Comparison of ENCODE assay signal across 15 cellular contexts in the genomic region with DNA sequence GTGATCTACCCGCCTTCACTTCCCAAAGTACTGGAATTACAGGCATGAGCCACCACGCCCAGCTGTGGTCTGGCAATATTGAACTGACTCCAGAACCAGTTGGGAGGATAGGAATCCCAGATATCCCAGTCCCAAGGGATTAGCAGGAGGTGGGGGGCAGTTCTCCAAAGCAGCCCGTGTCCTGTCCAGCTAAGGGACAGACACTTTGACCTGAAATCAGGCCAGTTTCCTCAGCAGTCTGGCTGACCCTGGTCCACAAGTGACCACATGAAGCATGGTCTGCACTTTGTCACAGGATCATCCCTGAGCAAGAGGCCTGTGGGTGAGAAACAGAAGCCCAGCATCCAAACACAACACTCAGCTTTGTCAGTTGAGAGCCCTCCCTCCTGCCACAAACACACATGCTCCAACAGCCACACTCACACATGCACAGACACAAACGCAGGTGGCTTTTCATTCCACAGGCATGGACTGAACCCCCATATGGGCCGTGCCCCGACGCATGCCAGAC. TPM values are rescaled to one million over a fixed set of nuclear protein-coding genes. Genes with fewer than 3 reads are reported as not detected.
DNase-seq lines count a peak whose midpoint lies in the region; ATAC-seq and TF ChIP-seq lines count a peak whose summit lies in the region.
"Had no signal": no experiment of that assay in that cellular context is flagged by ENCODE, and none has a peak within 500 bp of the region (broad histone marks: within the 10 kb centered on the region; RNA-seq: fewer than 3 reads in every experiment).

No MANE protein-coding gene starts in this region.

- intact Hi-C loops in natural killer cell (cut with micrococcal nuclease), result no loop called here
- intact Hi-C loops in psoas muscle (cut with DNase I), result loop anchor here in 1 of 2 donors (5.0 kb wide), 1 partner anchor 34 kb away; the partner anchor contains the start of gene CLK2

- no peaks in the 10 kb centered on the region for H3K9me3 ChIP-seq in psoas muscle

- H3K27me3 ChIP-seq in psoas muscle (ENCODE audit: insufficient read depth in 3 of 3, low read length in 2 of 3), result no peaks in the 10 kb centered on the region

- WGBS in psoas muscle, 3 donors, result 65 to 69% (median 67%) methylated on average over 7 of the region's 7 CpGs

- H3K4me3 ChIP-seq in psoas muscle, result no peak overlapping the region

- H3K4me3 Mint-ChIP-seq in natural killer cell treated with Interleukin-12 subunit alpha and Interleukin-12 subunit beta and Interleukin-15 and Interleukin-18, amount 100 ng/mL, for 72 hours, result no peak overlapping the region
- H3K4me3 Mint-ChIP-seq in natural killer cell, result no peak overlapping the region

- peaks cover 9% of the 10 kb centered on the region for H3K4me1 ChIP-seq in psoas muscle

- peak overlapping the region; percentile 20 to 33 for H3K27ac Mint-ChIP-seq in natural killer cell treated with Interleukin-12 subunit alpha and Interleukin-12 subunit beta and Interleukin-15 and Interleukin-18, amount 100 ng/mL, for 72 hours
- peak overlapping the region in 1 of 2 donors; percentile 44 for H3K27ac Mint-ChIP-seq in natural killer cell

- DNase-seq in natural killer cell treated with Interleukin-12 subunit alpha and Interleukin-12 subunit beta and Interleukin-15 and Interleukin-18, amount 100 ng/mL, for 72 hours (ENCODE audit: low spot score), result no peak
- DNase-seq in natural killer cell, result no peak
- DNase-seq in left lobe of liver (ENCODE audit: low spot score), result peak; percentile 74
- DNase-seq in T-helper 9 cell, result no peak
- DNase-seq in NCI-H1417 (lab: John Stamatoyannopoulos, UW), result no peak
- DNase-seq in psoas muscle, result no peak
- DNase-seq: activated T-cell treated with anti-CD3 and anti-CD28 coated beads, Interleukin-2, amount 50 U/mL, for 48 hours; hypothalamus; NCI-H345 had no signal

- H3K27ac ChIP-seq in VCaP, result peak overlapping the region; percentile 88; the same call in 1 of the 2 replicates
- no peak overlapping the region for H3K27ac ChIP-seq in psoas muscle
- H3K27ac ChIP-seq: C4-2B had no signal

- peaks cover 5% of the 10 kb centered on the region for H3K36me3 Mint-ChIP-seq in natural killer cell treated with Interleukin-12 subunit alpha and Interleukin-12 subunit beta and Interleukin-15 and Interleukin-18, amount 100 ng/mL, for 72 hours
- H3K36me3 Mint-ChIP-seq in natural killer cell, result no peaks in the 10 kb centered on the region

- peaks cover 10 to 19% of the 10 kb centered on the region in 2 donors for H3K4me1 Mint-ChIP-seq in natural killer cell treated with Interleukin-12 subunit alpha and Interleukin-12 subunit beta and Interleukin-15 and Interleukin-18, amount 100 ng/mL, for 72 hours (ENCODE audit: low read depth in 2 of 2)
- peaks cover 20 to 22% of the 10 kb centered on the region in 2 donors for H3K4me1 Mint-ChIP-seq in natural killer cell

- TF ChIP-seq CTCF in natural killer cell (IDR thresholded peaks at IDR 0.05) (no peak), VCaP (conservative IDR thresholded peaks at IDR 0.05) (no peak), psoas muscle (IDR thresholded peaks at IDR 0.05) (no peak)

- no peaks in the 10 kb centered on the region for H3K27me3 Mint-ChIP-seq in natural killer cell treated with Interleukin-12 subunit alpha and Interleukin-12 subunit beta and Interleukin-15 and Interleukin-18, amount 100 ng/mL, for 72 hours
- H3K27me3 Mint-ChIP-seq in natural killer cell (ENCODE audit: low read depth in 2 of 2), result no peaks in the 10 kb centered on the region

- ATAC-seq in natural killer cell treated with Interleukin-12 subunit alpha and Interleukin-12 subunit beta and Interleukin-15 and Interleukin-18, amount 100 ng/mL, for 72 hours, result no peak
- no peak for ATAC-seq in natural killer cell
- ATAC-seq in left lobe of liver, result peak; percentile 38
- no peak for ATAC-seq in GM19397 (IDR thresholded peaks at IDR 0.05; ENCODE audit: unreplicated experiment)
- ATAC-seq in psoas muscle, result no peak

- no peaks in the 10 kb centered on the region for H3K9me3 Mint-ChIP-seq in natural killer cell treated with Interleukin-12 subunit alpha and Interleukin-12 subunit beta and Interleukin-15 and Interleukin-18, amount 100 ng/mL, for 72 hours
- H3K9me3 Mint-ChIP-seq in natural killer cell, result no peaks in the 10 kb centered on the region

- peaks cover 0 to 10% of the 10 kb centered on the region in 2 donors for H3K36me3 ChIP-seq in psoas muscle (ENCODE audit: insufficient read depth in 1 of 2, low read depth in 1 of 2)

RNA-seq across cellular contexts. Expression of gene FDPS, which starts 2.7 kb away (rescaled TPM):
- total RNA-seq in natural killer cell treated with Interleukin-12 subunit alpha and Interleukin-12 subunit beta and Interleukin-15 and Interleukin-18, amount 100 ng/mL, for 72 hours, result 100 to 1,000 TPM; 251 to 386 TPM
- total RNA-seq in natural killer cell (100 to 1,000 TPM; 105 to 110 (median 105) TPM), left lobe of liver (266 TPM), psoas muscle (10 to 100 TPM; 46.2 to 60.8 (median 48.8) TPM)
- polyA plus RNA-seq in psoas muscle, result 10 to 100 TPM; 53.7 to 85.2 (median 54.9) TPM

RNA-seq across cellular contexts. Expression of gene PKLR, which starts 4.7 kb away (rescaled TPM):
- total RNA-seq in natural killer cell treated with Interleukin-12 subunit alpha and Interleukin-12 subunit beta and Interleukin-15 and Interleukin-18, amount 100 ng/mL, for 72 hours, result not detected
- total RNA-seq in natural killer cell, result under 1 TPM in 1 of 3 donors, not detected in 2; 0.12 TPM
- 109 TPM for total RNA-seq in left lobe of liver
- total RNA-seq in psoas muscle, result not detected
- under 1 TPM in 1 of 3 donors, not detected in 2; 0.01 TPM for polyA plus RNA-seq in psoas muscle
- total RNA-seq: bronchial epithelial cell, lung microvascular endothelial cell, posterior vena cava had no signal

RNA-seq across cellular contexts. Expression of gene RUSC1, which starts 14.8 kb away (rescaled TPM):
- 10 to 100 TPM; 26.2 to 40.1 TPM for total RNA-seq in natural killer cell treated with Interleukin-12 subunit alpha and Interleukin-12 subunit beta and Interleukin-15 and Interleukin-18, amount 100 ng/mL, for 72 hours
- total RNA-seq in natural killer cell, result 10 to 100 TPM; 20.4 to 24.7 (median 21.5) TPM
- 8.5 TPM for total RNA-seq in left lobe of liver
- 10 to 100 TPM in 1 of 4 donors, 1 to 10 TPM in 3; 6.5 to 14.2 (median 8.7) TPM for total RNA-seq in psoas muscle
- 10 to 100 TPM; 10.3 to 21.6 (median 16.4) TPM for polyA plus RNA-seq in psoas muscle

RNA-seq across cellular contexts. Expression of gene HCN3, which starts 28.7 kb away (rescaled TPM):
- 1 to 10 TPM; 2.0 to 4.7 TPM for total RNA-seq in natural killer cell treated with Interleukin-12 subunit alpha and Interleukin-12 subunit beta and Interleukin-15 and Interleukin-18, amount 100 ng/mL, for 72 hours
- total RNA-seq in natural killer cell, result 1 to 10 TPM; 2.0 to 3.4 (median 2.6) TPM
- 2.5 TPM for total RNA-seq in left lobe of liver
- under 1 TPM in 3 of 4 donors, not detected in 1; 0.27 to 0.82 (median 0.32) TPM for total RNA-seq in psoas muscle
- polyA plus RNA-seq in psoas muscle, result under 1 TPM; 0.38 to 0.97 (median 0.52) TPM

RNA-seq across cellular contexts. Expression of gene CLK2, which starts 32.6 kb away (rescaled TPM):
- 100 to 1,000 TPM in 1 of 2 donors, 10 to 100 TPM in 1; 77.1 to 117 TPM for total RNA-seq in natural killer cell treated with Interleukin-12 subunit alpha and Interleukin-12 subunit beta and Interleukin-15 and Interleukin-18, amount 100 ng/mL, for 72 hours
- 10 to 100 TPM; 70.4 to 97.5 (median 84.4) TPM for total RNA-seq in natural killer cell
- total RNA-seq in left lobe of liver, result 22.6 TPM
- total RNA-seq in psoas muscle, result 10 to 100 TPM; 11.7 to 28.5 (median 22.7) TPM
- polyA plus RNA-seq in psoas muscle, result 10 to 100 TPM; 15.2 to 20.9 (median 15.3) TPM

Comparison
In these comparisons a context has a peak if more than half of its experiments do, and no peak if none do; other contexts are left out.
1. RNA of gene PKLR, which starts 4.7 kb away (total RNA-seq): 109 TPM in left lobe of liver (single experiment); not detected in natural killer cell treated with Interleukin-12 subunit alpha and Interleukin-12 subunit beta and Interleukin-15 and Interleukin-18, amount 100 ng/mL, for 72 hours, 0.12 TPM in natural killer cell and not detected in psoas muscle; every median in the first group is over 10 times any median in the second.